Comparison of ENCODE assay signal across 1 cellular context in the genomic region with DNA sequence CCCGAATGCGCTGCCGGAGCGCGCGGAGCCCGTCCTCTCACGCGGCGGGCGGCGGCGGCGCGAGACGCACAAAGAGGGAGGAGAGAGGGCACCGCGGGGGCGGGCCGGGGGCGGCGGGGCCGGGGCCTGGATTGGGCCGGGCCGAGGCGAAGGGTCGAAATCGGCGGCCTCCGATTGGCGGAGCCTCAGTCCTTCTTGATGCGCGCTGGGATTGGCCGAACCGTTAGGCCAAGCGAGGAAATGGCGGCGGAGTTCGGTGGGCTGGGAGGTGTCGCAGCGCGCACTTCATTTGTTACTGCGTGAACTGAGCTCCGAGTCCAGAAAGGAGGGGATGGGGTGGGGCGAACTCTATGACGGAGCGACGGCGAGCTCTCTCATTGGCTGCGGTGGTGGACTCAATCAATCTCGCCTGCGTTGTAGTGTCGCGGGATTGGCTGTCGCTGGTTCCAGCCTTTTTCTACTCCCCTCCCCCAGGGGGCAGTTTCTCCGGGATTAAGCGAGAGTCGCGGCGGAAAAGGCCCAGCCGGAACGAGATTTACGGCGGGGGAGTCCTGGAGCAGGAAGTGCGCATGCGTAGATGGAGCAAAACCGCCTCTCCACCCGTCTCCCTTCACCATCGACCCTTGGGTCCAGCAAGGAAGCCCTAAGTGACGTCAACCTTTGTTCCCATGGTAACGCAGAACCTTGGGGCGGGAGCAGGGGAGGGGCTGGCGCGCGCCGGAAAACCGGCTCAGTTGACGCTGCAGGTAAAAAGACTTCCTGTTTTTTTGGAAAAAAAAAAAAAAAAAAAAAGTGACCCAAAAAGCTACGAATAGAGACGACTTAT.
TF ChIP-seq lines count a peak whose summit lies in the region.

A gene with protein sequence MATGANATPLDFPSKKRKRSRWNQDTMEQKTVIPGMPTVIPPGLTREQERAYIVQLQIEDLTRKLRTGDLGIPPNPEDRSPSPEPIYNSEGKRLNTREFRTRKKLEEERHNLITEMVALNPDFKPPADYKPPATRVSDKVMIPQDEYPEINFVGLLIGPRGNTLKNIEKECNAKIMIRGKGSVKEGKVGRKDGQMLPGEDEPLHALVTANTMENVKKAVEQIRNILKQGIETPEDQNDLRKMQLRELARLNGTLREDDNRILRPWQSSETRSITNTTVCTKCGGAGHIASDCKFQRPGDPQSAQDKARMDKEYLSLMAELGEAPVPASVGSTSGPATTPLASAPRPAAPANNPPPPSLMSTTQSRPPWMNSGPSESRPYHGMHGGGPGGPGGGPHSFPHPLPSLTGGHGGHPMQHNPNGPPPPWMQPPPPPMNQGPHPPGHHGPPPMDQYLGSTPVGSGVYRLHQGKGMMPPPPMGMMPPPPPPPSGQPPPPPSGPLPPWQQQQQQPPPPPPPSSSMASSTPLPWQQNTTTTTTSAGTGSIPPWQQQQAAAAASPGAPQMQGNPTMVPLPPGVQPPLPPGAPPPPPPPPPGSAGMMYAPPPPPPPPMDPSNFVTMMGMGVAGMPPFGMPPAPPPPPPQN (minus strand): TSS at position 70 of the 826 bp plus-strand sequence. CDS start 150 bp downstream, outside the sequence.

TF ChIP-seq in K562, 482 proteins besides CTCF, POLR2A, EP300 and RAD21 (continued from another document and continues in another):
- TF ChIP-seq, protein P1, sequence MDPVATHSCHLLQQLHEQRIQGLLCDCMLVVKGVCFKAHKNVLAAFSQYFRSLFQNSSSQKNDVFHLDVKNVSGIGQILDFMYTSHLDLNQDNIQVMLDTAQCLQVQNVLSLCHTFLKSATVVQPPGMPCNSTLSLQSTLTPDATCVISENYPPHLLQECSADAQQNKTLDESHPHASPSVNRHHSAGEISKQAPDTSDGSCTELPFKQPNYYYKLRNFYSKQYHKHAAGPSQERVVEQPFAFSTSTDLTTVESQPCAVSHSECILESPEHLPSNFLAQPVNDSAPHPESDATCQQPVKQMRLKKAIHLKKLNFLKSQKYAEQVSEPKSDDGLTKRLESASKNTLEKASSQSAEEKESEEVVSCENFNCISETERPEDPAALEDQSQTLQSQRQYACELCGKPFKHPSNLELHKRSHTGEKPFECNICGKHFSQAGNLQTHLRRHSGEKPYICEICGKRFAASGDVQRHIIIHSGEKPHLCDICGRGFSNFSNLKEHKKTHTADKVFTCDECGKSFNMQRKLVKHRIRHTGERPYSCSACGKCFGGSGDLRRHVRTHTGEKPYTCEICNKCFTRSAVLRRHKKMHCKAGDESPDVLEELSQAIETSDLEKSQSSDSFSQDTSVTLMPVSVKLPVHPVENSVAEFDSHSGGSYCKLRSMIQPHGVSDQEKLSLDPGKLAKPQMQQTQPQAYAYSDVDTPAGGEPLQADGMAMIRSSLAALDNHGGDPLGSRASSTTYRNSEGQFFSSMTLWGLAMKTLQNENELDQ (CRISPR knock-in tag; IDR thresholded peaks at IDR 0.05; ENCODE audit: borderline replicate concordance), result no peak
- TF ChIP-seq RBBP5 (IDR thresholded peaks at IDR 0.05; ENCODE audit: borderline replicate concordance, insufficient read depth, low read length, poor library complexity, severe bottlenecking), result peak; percentile 43
- TF ChIP-seq CBFA2T3 (IDR thresholded peaks at IDR 0.05), result no peak
- TF ChIP-seq MIER1 (IDR thresholded peaks at IDR 0.05; ENCODE audit: low read depth), result no peak
- TF ChIP-seq RB1 (IDR thresholded peaks at IDR 0.05; ENCODE audit: low read depth), result 0 out of 2 replicates have a peak, but pooled peaks have one; percentile 58
- TF ChIP-seq GABPA (tag; conservative IDR thresholded peaks at IDR 0.05; ENCODE audit: low read depth), result peak; percentile 90
- TF ChIP-seq FOXM1 (IDR thresholded peaks at IDR 0.05; ENCODE audit: low read depth), result no peak; the same call in 1 of the 2 replicates
- TF ChIP-seq FOXM1 (CRISPR knock-in tag; IDR thresholded peaks at IDR 0.05; ENCODE audit: low read depth), result no peak
- TF ChIP-seq ZNF707 (CRISPR knock-in tag; conservative IDR thresholded peaks at IDR 0.05), result no peak
- no peak for TF ChIP-seq PCBP2 (IDR thresholded peaks at IDR 0.05; ENCODE audit: low read depth, low read length, poor library complexity, severe bottlenecking)
- TF ChIP-seq RNF2 (IDR thresholded peaks at IDR 0.05), result peak; percentile 51; the same call in 1 of the 2 replicates
- no peak for TF ChIP-seq STAT5B (CRISPR knock-in tag; IDR thresholded peaks at IDR 0.05)
- no peak for TF ChIP-seq POLR3G (IDR thresholded peaks at IDR 0.05; ENCODE audit: extremely low read depth, insufficient read length, insufficient replicate concordance)
- no peak for TF ChIP-seq NR3C1 (CRISPR knock-in tag; IDR thresholded peaks at IDR 0.05)
- TF ChIP-seq LARP7 (IDR thresholded peaks at IDR 0.05), result no peak
- TF ChIP-seq, protein P2, sequence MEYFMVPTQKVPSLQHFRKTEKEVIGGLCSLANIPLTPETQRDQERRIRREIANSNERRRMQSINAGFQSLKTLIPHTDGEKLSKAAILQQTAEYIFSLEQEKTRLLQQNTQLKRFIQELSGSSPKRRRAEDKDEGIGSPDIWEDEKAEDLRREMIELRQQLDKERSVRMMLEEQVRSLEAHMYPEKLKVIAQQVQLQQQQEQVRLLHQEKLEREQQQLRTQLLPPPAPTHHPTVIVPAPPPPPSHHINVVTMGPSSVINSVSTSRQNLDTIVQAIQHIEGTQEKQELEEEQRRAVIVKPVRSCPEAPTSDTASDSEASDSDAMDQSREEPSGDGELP (CRISPR knock-in tag; IDR thresholded peaks at IDR 0.05; ENCODE audit: borderline replicate concordance), result peak; percentile 71; the same call in 1 of the 2 replicates
- no peak for TF ChIP-seq ETS2 (tag; IDR thresholded peaks at IDR 0.05; ENCODE audit: borderline replicate concordance, poor library complexity, severe bottlenecking)
- no peak for TF ChIP-seq MYC (IDR thresholded peaks at IDR 0.05; ENCODE audit: low read depth, low read length)
- no peak for TF ChIP-seq MYC (CRISPR knock-in tag; IDR thresholded peaks at IDR 0.05; ENCODE audit: borderline replicate concordance, low read depth)
- TF ChIP-seq CSDE1 (IDR thresholded peaks at IDR 0.05), result peak in 1 of 2 experiments; percentile 96; a peak in 2 of 4 replicates
- TF ChIP-seq, protein P3, sequence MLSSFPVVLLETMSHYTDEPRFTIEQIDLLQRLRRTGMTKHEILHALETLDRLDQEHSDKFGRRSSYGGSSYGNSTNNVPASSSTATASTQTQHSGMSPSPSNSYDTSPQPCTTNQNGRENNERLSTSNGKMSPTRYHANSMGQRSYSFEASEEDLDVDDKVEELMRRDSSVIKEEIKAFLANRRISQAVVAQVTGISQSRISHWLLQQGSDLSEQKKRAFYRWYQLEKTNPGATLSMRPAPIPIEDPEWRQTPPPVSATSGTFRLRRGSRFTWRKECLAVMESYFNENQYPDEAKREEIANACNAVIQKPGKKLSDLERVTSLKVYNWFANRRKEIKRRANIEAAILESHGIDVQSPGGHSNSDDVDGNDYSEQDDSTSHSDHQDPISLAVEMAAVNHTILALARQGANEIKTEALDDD (IDR thresholded peaks at IDR 0.05), result peak; percentile 56; the same call in 1 of the 2 replicates
- TF ChIP-seq PHF8 (IDR thresholded peaks at IDR 0.05; ENCODE audit: borderline replicate concordance, low read length), result peak; percentile 37; the same call in 1 of the 2 replicates
- TF ChIP-seq, protein P4, sequence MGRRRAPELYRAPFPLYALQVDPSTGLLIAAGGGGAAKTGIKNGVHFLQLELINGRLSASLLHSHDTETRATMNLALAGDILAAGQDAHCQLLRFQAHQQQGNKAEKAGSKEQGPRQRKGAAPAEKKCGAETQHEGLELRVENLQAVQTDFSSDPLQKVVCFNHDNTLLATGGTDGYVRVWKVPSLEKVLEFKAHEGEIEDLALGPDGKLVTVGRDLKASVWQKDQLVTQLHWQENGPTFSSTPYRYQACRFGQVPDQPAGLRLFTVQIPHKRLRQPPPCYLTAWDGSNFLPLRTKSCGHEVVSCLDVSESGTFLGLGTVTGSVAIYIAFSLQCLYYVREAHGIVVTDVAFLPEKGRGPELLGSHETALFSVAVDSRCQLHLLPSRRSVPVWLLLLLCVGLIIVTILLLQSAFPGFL (CRISPR knock-in tag; IDR thresholded peaks at IDR 0.05), result no peak
- TF ChIP-seq RHOXF2B (CRISPR knock-in tag; conservative IDR thresholded peaks at IDR 0.05), result no peak
- TF ChIP-seq ZNF76 (CRISPR knock-in tag; IDR thresholded peaks at IDR 0.05; ENCODE audit: borderline replicate concordance), result no peak
- no peak; the same call in 1 of the 2 replicates for TF ChIP-seq ZC3H11A (IDR thresholded peaks at IDR 0.05; ENCODE audit: low read depth, low read length)
- TF ChIP-seq YY1 (IDR thresholded peaks at IDR 0.05; ENCODE audit: borderline replicate concordance in 1 of 3, control insufficient read depth in 1 of 3, extremely low read depth in 1 of 3, insufficient read depth in 3 of 3, insufficient read length in 1 of 3, insufficient replicate concordance in 2 of 3, low read depth in 1 of 3, low read length in 2 of 3), result peak; percentile 53 to 93 (median 86)
- TF ChIP-seq JUND (IDR thresholded peaks at IDR 0.05; ENCODE audit: borderline replicate concordance, low read depth, low read length), result peak; percentile 88
- TF ChIP-seq JUND (tag; IDR thresholded peaks at IDR 0.05; ENCODE audit: borderline replicate concordance, low read depth, low read length), result peak; percentile 79; the same call in 1 of the 3 replicates
- no peak for TF ChIP-seq GTF2A2 (tag; IDR thresholded peaks at IDR 0.05)
- TF ChIP-seq TAF1 (IDR thresholded peaks at IDR 0.05; ENCODE audit: control insufficient read depth, extremely low read depth, insufficient read depth, low read length, severe bottlenecking), result peak; percentile 81
- TF ChIP-seq, protein P5, sequence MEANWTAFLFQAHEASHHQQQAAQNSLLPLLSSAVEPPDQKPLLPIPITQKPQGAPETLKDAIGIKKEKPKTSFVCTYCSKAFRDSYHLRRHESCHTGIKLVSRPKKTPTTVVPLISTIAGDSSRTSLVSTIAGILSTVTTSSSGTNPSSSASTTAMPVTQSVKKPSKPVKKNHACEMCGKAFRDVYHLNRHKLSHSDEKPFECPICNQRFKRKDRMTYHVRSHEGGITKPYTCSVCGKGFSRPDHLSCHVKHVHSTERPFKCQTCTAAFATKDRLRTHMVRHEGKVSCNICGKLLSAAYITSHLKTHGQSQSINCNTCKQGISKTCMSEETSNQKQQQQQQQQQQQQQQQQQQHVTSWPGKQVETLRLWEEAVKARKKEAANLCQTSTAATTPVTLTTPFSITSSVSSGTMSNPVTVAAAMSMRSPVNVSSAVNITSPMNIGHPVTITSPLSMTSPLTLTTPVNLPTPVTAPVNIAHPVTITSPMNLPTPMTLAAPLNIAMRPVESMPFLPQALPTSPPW (CRISPR knock-in tag; IDR thresholded peaks at IDR 0.05), result peak; percentile 78
- TF ChIP-seq, protein P6, sequence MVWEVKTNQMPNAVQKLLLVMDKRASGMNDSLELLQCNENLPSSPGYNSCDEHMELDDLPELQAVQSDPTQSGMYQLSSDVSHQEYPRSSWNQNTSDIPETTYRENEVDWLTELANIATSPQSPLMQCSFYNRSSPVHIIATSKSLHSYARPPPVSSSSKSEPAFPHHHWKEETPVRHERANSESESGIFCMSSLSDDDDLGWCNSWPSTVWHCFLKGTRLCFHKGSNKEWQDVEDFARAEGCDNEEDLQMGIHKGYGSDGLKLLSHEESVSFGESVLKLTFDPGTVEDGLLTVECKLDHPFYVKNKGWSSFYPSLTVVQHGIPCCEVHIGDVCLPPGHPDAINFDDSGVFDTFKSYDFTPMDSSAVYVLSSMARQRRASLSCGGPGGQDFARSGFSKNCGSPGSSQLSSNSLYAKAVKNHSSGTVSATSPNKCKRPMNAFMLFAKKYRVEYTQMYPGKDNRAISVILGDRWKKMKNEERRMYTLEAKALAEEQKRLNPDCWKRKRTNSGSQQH (CRISPR knock-in tag; IDR thresholded peaks at IDR 0.05), result no peak
- TF ChIP-seq, protein P7, sequence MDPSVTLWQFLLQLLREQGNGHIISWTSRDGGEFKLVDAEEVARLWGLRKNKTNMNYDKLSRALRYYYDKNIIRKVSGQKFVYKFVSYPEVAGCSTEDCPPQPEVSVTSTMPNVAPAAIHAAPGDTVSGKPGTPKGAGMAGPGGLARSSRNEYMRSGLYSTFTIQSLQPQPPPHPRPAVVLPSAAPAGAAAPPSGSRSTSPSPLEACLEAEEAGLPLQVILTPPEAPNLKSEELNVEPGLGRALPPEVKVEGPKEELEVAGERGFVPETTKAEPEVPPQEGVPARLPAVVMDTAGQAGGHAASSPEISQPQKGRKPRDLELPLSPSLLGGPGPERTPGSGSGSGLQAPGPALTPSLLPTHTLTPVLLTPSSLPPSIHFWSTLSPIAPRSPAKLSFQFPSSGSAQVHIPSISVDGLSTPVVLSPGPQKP (CRISPR knock-in tag; IDR thresholded peaks at IDR 0.05), result no peak
- peak; percentile 79 for TF ChIP-seq HCFC1 (IDR thresholded peaks at IDR 0.05; ENCODE audit: low read depth, low read length)
- no peak for TF ChIP-seq ZNF124 (CRISPR knock-in tag; IDR thresholded peaks at IDR 0.05)
- peak; percentile 96 for TF ChIP-seq SPI1 (IDR thresholded peaks at IDR 0.05; ENCODE audit: borderline replicate concordance, low read depth, low read length)
- TF ChIP-seq SOX6 (IDR thresholded peaks at IDR 0.05), result 0 out of 2 replicates have a peak, but pooled peaks have one; percentile 12
- TF ChIP-seq ETV5 (CRISPR knock-in tag; IDR thresholded peaks at IDR 0.05; ENCODE audit: low read depth), result no peak
- no peak for TF ChIP-seq DMBX1 (CRISPR knock-in tag; IDR thresholded peaks at IDR 0.05; ENCODE audit: borderline replicate concordance)
- TF ChIP-seq ZNF184 (CRISPR knock-in tag; IDR thresholded peaks at IDR 0.05), result no peak
- TF ChIP-seq FOXJ3 (CRISPR knock-in tag; IDR thresholded peaks at IDR 0.05), result no peak
- TF ChIP-seq, protein P8, sequence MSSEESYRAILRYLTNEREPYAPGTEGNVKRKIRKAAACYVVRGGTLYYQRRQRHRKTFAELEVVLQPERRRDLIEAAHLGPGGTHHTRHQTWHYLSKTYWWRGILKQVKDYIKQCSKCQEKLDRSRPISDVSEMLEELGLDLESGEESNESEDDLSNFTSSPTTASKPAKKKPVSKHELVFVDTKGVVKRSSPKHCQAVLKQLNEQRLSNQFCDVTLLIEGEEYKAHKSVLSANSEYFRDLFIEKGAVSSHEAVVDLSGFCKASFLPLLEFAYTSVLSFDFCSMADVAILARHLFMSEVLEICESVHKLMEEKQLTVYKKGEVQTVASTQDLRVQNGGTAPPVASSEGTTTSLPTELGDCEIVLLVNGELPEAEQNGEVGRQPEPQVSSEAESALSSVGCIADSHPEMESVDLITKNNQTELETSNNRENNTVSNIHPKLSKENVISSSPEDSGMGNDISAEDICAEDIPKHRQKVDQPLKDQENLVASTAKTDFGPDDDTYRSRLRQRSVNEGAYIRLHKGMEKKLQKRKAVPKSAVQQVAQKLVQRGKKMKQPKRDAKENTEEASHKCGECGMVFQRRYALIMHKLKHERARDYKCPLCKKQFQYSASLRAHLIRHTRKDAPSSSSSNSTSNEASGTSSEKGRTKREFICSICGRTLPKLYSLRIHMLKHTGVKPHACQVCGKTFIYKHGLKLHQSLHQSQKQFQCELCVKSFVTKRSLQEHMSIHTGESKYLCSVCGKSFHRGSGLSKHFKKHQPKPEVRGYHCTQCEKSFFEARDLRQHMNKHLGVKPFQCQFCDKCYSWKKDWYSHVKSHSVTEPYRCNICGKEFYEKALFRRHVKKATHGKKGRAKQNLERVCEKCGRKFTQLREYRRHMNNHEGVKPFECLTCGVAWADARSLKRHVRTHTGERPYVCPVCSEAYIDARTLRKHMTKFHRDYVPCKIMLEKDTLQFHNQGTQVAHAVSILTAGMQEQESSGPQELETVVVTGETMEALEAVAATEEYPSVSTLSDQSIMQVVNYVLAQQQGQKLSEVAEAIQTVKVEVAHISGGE (CRISPR knock-in tag; IDR thresholded peaks at IDR 0.05), result peak in 1 of 3 experiments; percentile 91; a peak in 2 of 6 replicates
- TF ChIP-seq ZNF764 (CRISPR knock-in tag; IDR thresholded peaks at IDR 0.05; ENCODE audit: low read depth), result no peak
- TF ChIP-seq NFIX (CRISPR knock-in tag; IDR thresholded peaks at IDR 0.05; ENCODE audit: low read depth), result no peak
- TF ChIP-seq SMAD4 (CRISPR knock-in tag; conservative IDR thresholded peaks at IDR 0.05), result peak; percentile 13; the same call in 1 of the 2 replicates
